Comparison of ENCODE assay signal across 1 cellular context in genomic region chr17:46090871-46091270, GRCh38.
TF ChIP-seq lines count a peak whose summit lies in the region.

No MANE protein-coding gene starts in this region.

TF ChIP-seq in K562, 482 proteins besides CTCF, POLR2A, EP300 and RAD21 (continued from another document):
- TF ChIP-seq POLR2H (tag; IDR thresholded peaks at IDR 0.05; ENCODE audit: low read depth) (0 out of 2 replicates have a peak, but pooled peaks have one; percentile 25), NR2C2 (CRISPR knock-in tag; IDR thresholded peaks at IDR 0.05) (no peak), NR2C2 (tag; IDR thresholded peaks at IDR 0.05) (no peak)
